16 cellular contexts compared by ENCODE assay signal in the genomic region with DNA sequence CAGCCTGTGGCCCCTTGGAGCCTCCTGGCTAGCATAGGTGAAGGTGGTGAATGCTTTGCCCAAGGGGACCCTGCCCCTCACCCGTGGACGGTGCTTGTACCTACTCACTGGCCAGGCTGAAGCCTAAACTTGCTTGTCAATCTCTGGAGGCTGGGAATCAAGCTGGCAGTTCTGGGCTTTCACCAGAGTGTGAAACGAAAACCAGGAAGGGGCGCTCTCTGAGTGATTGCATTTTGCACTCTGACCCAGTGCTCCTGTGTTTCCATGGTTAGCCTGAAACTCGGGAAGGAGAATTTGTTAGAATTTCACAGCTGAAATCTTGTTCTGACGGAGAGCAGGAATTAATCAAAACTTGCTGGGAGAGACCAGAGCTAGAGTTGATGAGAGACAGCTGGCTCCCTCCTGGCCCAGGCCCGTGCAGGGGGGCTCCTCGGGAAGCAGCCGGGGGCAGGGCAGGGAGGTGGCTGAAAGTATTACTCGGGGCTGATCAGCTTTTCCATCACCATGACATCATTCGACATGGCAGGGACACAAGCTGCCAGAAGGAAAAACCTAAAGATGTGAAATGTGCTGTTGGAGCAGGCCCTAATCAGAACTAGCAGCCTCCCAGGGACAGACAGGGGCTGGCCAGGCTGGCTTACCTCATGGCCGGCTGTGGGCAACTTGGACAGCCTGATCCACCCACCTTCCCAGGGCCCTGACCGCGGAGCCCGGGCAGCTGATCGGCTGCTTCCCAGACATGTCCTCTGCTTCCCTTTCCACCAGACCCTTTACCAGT.
DNase-seq lines count a peak whose midpoint lies in the region; ATAC-seq and TF ChIP-seq lines count a peak whose summit lies in the region.
"Had no signal": no experiment of that assay in that cellular context is flagged by ENCODE, and none has a peak within 500 bp of the region (broad histone marks: within the 10 kb centered on the region; RNA-seq: fewer than 3 reads in every experiment).

No MANE protein-coding gene starts in this region.

- H3K27ac ChIP-seq in aorta (ENCODE audit: low read depth in 1 of 2, low read length in 2 of 2), result peak overlapping the region; percentile 5 to 90

- no peaks in the 10 kb centered on the region for H3K9me3 Mint-ChIP-seq in nephron
- H3K9me3 Mint-ChIP-seq in stimulated activated memory B cell treated with anti-CD40 and anti-IgM and Interleukin-4, amounts not matched to agents 10 μg/mL and 1 μg/mL and 100 μg/mL, for 72 hours, result no peaks in the 10 kb centered on the region
- H3K9me3 Mint-ChIP-seq: activated naive CD8-positive, alpha-beta T cell treated with anti-CD3 and anti-CD28 coated beads, Interleukin-2, amount 10 ng/mL, durations not matched to agents 7 days and 5 days; T-helper 2 cell treated with Interferon-gamma antibody and Interleukin-4, amounts not matched to agents 5 μg/mL and 100 μg/mL, for 36 hours had no signal

- H3K4me1 ChIP-seq in aorta (ENCODE audit: control insufficient read depth in 1 of 2, insufficient read depth in 2 of 2, low read length in 2 of 2), result peaks cover 0 to 5% of the 10 kb centered on the region in 2 donors

- H3K27me3 ChIP-seq in aorta (ENCODE audit: control insufficient read depth in 1 of 2, insufficient read depth in 2 of 2, low read length in 1 of 2), result no peaks in the 10 kb centered on the region
- H3K27me3 ChIP-seq: tibial artery had no signal

- intact Hi-C loops in Right ventricle myocardium superior (cut with DNase I), result no loop called here
- intact Hi-C loops in aorta (cut with DNase I), result loop anchor here in 1 of 2 donors (5.0 kb wide), 1 partner anchor 36 kb away; no protein-coding TSS in a partner anchor

- H3K9me3 ChIP-seq in aorta (ENCODE audit: control insufficient read depth, low read length), result no peaks in the 10 kb centered on the region
- H3K9me3 ChIP-seq: tibial artery had no signal

- ATAC-seq in Right ventricle myocardium superior (ENCODE audit: poor library complexity) (peak; percentile 28), aorta (ENCODE audit: low FRiP score) (peak; percentile 42)
- no peak for ATAC-seq in stimulated activated memory B cell treated with anti-CD40 and anti-IgM and Interleukin-4, amounts not matched to agents 10 μg/mL and 1 μg/mL and 100 μg/mL, for 72 hours

- H3K36me3 ChIP-seq in aorta (ENCODE audit: control insufficient read depth in 1 of 2, insufficient read depth in 2 of 2, low read length in 1 of 2), result peaks cover 0 to 10% of the 10 kb centered on the region in 2 donors

- no peak overlapping the region for H3K4me3 Mint-ChIP-seq in nephron
- no peak overlapping the region for H3K4me3 Mint-ChIP-seq in stimulated activated memory B cell treated with anti-CD40 and anti-IgM and Interleukin-4, amounts not matched to agents 10 μg/mL and 1 μg/mL and 100 μg/mL, for 72 hours
- H3K4me3 Mint-ChIP-seq: activated naive CD8-positive, alpha-beta T cell treated with anti-CD3 and anti-CD28 coated beads, Interleukin-2, amount 10 ng/mL, durations not matched to agents 7 days and 5 days; T-helper 2 cell treated with Interferon-gamma antibody and Interleukin-4, amounts not matched to agents 5 μg/mL and 100 μg/mL, for 36 hours had no signal

- no peak for TF ChIP-seq CTCF in nephron (IDR thresholded peaks at IDR 0.05; ENCODE audit: unreplicated experiment in 3 of 3)

- H3K27me3 Mint-ChIP-seq in nephron (ENCODE audit: low read depth), result no peaks in the 10 kb centered on the region
- peaks cover 11% of the 10 kb centered on the region for H3K27me3 Mint-ChIP-seq in stimulated activated memory B cell treated with anti-CD40 and anti-IgM and Interleukin-4, amounts not matched to agents 10 μg/mL and 1 μg/mL and 100 μg/mL, for 72 hours

- no peak overlapping the region for H3K4me3 ChIP-seq in aorta (ENCODE audit: low read length in 2 of 2)
- H3K4me3 ChIP-seq: tibial artery had no signal

- DNase-seq in NCI-H446 treated with DMSO at 0.1 percent for 48 hours (lab: John Stamatoyannopoulos, UW), result peak; percentile 8
- DNase-seq in NCI-H446 (lab: John Stamatoyannopoulos, UW), result no peak
- no peak for DNase-seq in Right ventricle myocardium superior
- DNase-seq in aorta, result no peak
- no peak for DNase-seq in LoVo (ENCODE audit: low spot score)
- DNase-seq in COLO829 (ENCODE audit: low spot score), result no peak
- DNase-seq: 8988T; activated CD4-positive, alpha-beta T cell treated with anti-CD3 and anti-CD28 coated beads for 4 hours; activated naive CD8-positive, alpha-beta T cell treated with anti-CD3 and anti-CD28 coated beads, Interleukin-2, amount 10 ng/mL, durations not matched to agents 7 days and 5 days; mesenchymal stem cell; NCI-H146; NCI-H526 treated with DMSO at 0.1 percent for 48 hours; tibial artery had no signal

- H3K36me3 Mint-ChIP-seq in nephron (ENCODE audit: low read depth), result peaks cover 50% of the 10 kb centered on the region
- no peaks in the 10 kb centered on the region for H3K36me3 Mint-ChIP-seq in stimulated activated memory B cell treated with anti-CD40 and anti-IgM and Interleukin-4, amounts not matched to agents 10 μg/mL and 1 μg/mL and 100 μg/mL, for 72 hours
- H3K36me3 Mint-ChIP-seq: activated naive CD8-positive, alpha-beta T cell treated with anti-CD3 and anti-CD28 coated beads, Interleukin-2, amount 10 ng/mL, durations not matched to agents 7 days and 5 days had no signal

- peak overlapping the region; percentile 68 to 80 (median 74) for H3K27ac Mint-ChIP-seq in nephron
- no peak overlapping the region for H3K27ac Mint-ChIP-seq in stimulated activated memory B cell treated with anti-CD40 and anti-IgM and Interleukin-4, amounts not matched to agents 10 μg/mL and 1 μg/mL and 100 μg/mL, for 72 hours
- H3K27ac Mint-ChIP-seq: activated naive CD8-positive, alpha-beta T cell treated with anti-CD3 and anti-CD28 coated beads, Interleukin-2, amount 10 ng/mL, durations not matched to agents 7 days and 5 days; T-helper 2 cell treated with Interferon-gamma antibody and Interleukin-4, amounts not matched to agents 5 μg/mL and 100 μg/mL, for 36 hours had no signal

- 10% methylated on average over 16 of the region's 16 CpGs for WGBS in aorta, 2 donors

- peaks cover 57% of the 10 kb centered on the region for H3K4me1 Mint-ChIP-seq in nephron
- no peaks in the 10 kb centered on the region for H3K4me1 Mint-ChIP-seq in stimulated activated memory B cell treated with anti-CD40 and anti-IgM and Interleukin-4, amounts not matched to agents 10 μg/mL and 1 μg/mL and 100 μg/mL, for 72 hours
